In the genomic region with DNA sequence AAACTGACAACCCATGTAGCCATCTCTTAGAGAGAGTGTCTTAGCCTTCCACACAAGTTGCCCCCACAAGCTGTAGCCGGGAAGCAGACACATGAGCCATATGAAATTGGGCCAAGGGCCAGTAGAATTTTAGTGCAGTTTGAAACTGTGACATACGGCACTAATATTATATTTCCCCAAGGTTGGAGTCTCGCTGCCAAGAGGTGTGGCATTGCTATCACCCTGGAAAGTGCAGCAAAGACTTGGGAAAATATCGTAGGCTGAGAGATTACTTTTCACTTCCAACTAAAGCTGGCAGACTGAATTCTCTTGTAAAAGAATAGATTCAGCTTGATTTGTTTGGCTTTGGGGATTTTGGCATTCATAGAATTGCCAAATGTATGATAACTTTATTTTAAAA, we compare ENCODE assay signal across 21 cellular contexts.
"Had no signal": no experiment of that assay in that cellular context is flagged by ENCODE, and none has a peak within 500 bp of the region (broad histone marks: within the 10 kb centered on the region; RNA-seq: fewer than 3 reads in every experiment).

No MANE protein-coding gene starts in this region.

- H3K36me3 ChIP-seq: ascending aorta, breast epithelium, Peyer's patch, SJSA1 had no signal

- H3K4me1 ChIP-seq: ascending aorta, breast epithelium, Peyer's patch, SJSA1 had no signal

- DNase-seq: activated CD4-positive, alpha-beta T cell treated with anti-CD3 and anti-CD28 coated beads, Interleukin-2, amount 10 ng/mL, durations not matched to agents 24 days and 14 days; activated CD4-positive, alpha-beta T cell treated with anti-CD3 and anti-CD28 coated beads, Interleukin-2, amount 50 U/mL, for 4 hours; activated CD8-positive, alpha-beta T cell treated with anti-CD3 and anti-CD28 coated beads for 36 hours; activated gamma-delta T cell; activated naive CD4-positive, alpha-beta T cell treated with Interleukin-2 at 50 U/mL for 16 hours; activated naive CD8-positive, alpha-beta T cell treated with anti-CD3 and anti-CD28 coated beads, Interleukin-2, amount 10 ng/mL, durations not matched to agents 7 days and 5 days; activated T-cell treated with anti-CD3 and anti-CD28 coated beads, Interleukin-2, amount 50 U/mL, for 1 hour; amygdala; cerebellar nuclear complex; NCI-H1105; NCI-H1417 treated with DMSO at 0.1 percent for 48 hours; NCI-H187 treated with DMSO at 0.1 percent for 48 hours; NCI-H2081; PC-3; Peyer's patch; RPMI8226; SHP77 treated with DMSO at 0.1 percent for 48 hours; SK-N-SH had no signal

- H3K4me3 ChIP-seq: ascending aorta, breast epithelium, Peyer's patch, SJSA1 had no signal

- H3K9me3 ChIP-seq: ascending aorta, breast epithelium, Peyer's patch, SJSA1, SK-N-SH had no signal

- ATAC-seq: activated CD8-positive, alpha-beta T cell treated with anti-CD3 and anti-CD28 coated beads for 36 hours; PC-3 had no signal
